In genomic region chr19:28948531-28948930, GRCh38 we compare ENCODE assay signal across 22 cellular contexts.
DNase-seq lines count a peak whose midpoint lies in the region; TF ChIP-seq lines count a peak whose summit lies in the region.
"Had no signal": no experiment of that assay in that cellular context is flagged by ENCODE, and none has a peak within 500 bp of the region (broad histone marks: within the 10 kb centered on the region; RNA-seq: fewer than 3 reads in every experiment).

No MANE protein-coding gene starts in this region.

- H3K27ac ChIP-seq in dorsolateral prefrontal cortex, result no peak overlapping the region
- H3K27ac ChIP-seq: HL-60, SJCRH30 had no signal

- intact Hi-C loops in dorsolateral prefrontal cortex (cut with DNase I), result no loop called here
- intact Hi-C loops in head of caudate nucleus (cut with DNase I), result no loop called here

- H3K27me3 ChIP-seq in dorsolateral prefrontal cortex, result no peaks in the 10 kb centered on the region

- no peak overlapping the region for H3K4me3 ChIP-seq in Jurkat, Clone E6-1 (ENCODE audit: low read length)
- H3K4me3 ChIP-seq in fibroblast of mammary gland (ENCODE audit: control insufficient read depth, low read depth, low read length) (no peak overlapping the region), dorsolateral prefrontal cortex (no peak overlapping the region)
- H3K4me3 ChIP-seq: SJCRH30 had no signal

- DNase-seq in AG20443 (ENCODE audit: low spot score), result peak; percentile 83
- peak; percentile 46 for DNase-seq in Jurkat, Clone E6-1 (ENCODE audit: low read depth, low spot score)
- DNase-seq in fibroblast of mammary gland (ENCODE audit: low read depth), result peak; percentile 21
- DNase-seq in NCI-H526 treated with DMSO at 0.1 percent for 48 hours (lab: John Stamatoyannopoulos, UW), result no peak
- no peak for DNase-seq in dorsolateral prefrontal cortex
- no peak for DNase-seq in DMS79 (lab: John Stamatoyannopoulos, UW)
- no peak for DNase-seq in head of caudate nucleus
- DNase-seq: C1 segment of cervical spinal cord; Caco-2; CD4-positive, alpha-beta memory T cell; GF-D8; Karpas-422; NCI-H1092 treated with DMSO at 0.1 percent for 48 hours; NCI-H1436; NCI-H187; NCI-H2171 treated with DMSO at 0.1 percent for 48 hours; NCI-H524; NCI-H82; NK-92 treated with Interleukin-12 subunit alpha and Interleukin-12 subunit beta, amount 100 ng/mL, for 24 hours; PC-3; SJCRH30 had no signal

- TF ChIP-seq CTCF in fibroblast of mammary gland (conservative IDR thresholded peaks at IDR 0.05; ENCODE audit: control insufficient read depth, insufficient read depth, low read depth, low read length), result no peak
- no peak for TF ChIP-seq CTCF in dorsolateral prefrontal cortex (IDR thresholded peaks at IDR 0.05 in 54 of 56, conservative IDR thresholded peaks at IDR 0.05 in 2 of 56; ENCODE audit: low read depth in 1 of 56, partially characterized antibody in 56 of 56)

Comparison
In these comparisons a context has a peak if more than half of its experiments do, and no peak if none do; other contexts are left out.
1. DNase-seq: peak in AG20443 (single experiment), Jurkat, Clone E6-1 (single experiment) and fibroblast of mammary gland (single experiment); none in NCI-H526 treated with DMSO at 0.1 percent for 48 hours (single experiment), dorsolateral prefrontal cortex (0 of 10), DMS79 (single experiment) and head of caudate nucleus (0 of 42).